12 cellular contexts compared by ENCODE assay signal in the genomic region with DNA sequence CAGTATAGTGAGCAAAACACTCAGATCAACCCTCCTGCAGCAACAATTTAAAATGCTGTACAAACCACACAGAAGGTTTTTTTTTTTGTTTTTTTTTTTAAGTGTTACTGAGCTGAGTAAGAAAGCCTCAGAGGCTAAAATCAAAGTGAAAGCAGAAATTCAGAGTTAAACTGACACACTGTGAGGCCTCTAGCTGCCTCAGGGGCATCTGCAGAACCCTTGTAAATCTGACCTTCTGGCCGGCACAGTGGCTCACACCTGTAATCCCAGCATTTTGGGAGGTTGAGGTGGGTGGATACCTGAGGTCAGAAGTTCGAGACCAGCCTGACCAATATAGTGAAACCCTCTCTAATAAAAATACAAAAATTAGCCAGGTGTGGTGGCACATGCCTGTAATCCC. TPM values are rescaled to one million over a fixed set of nuclear protein-coding genes. Genes with fewer than 3 reads are reported as not detected.
DNase-seq lines count a peak whose midpoint lies in the region; ATAC-seq and TF ChIP-seq lines count a peak whose summit lies in the region.
"Had no signal": no experiment of that assay in that cellular context is flagged by ENCODE, and none has a peak within 500 bp of the region (broad histone marks: within the 10 kb centered on the region; RNA-seq: fewer than 3 reads in every experiment).

No MANE protein-coding gene starts in this region.

- H3K27me3 Mint-ChIP-seq in activated CD4-positive, alpha-beta T cell treated with anti-CD3 and anti-CD28 coated beads for 36 hours: no peaks in the 10 kb centered on the region
- no peaks in the 10 kb centered on the region for H3K27me3 Mint-ChIP-seq in memory B cell

- no peak for TF ChIP-seq POLR2A in erythroblast (IDR thresholded peaks at IDR 0.05; ENCODE audit: low read length)

- peaks cover 3% of the 10 kb centered on the region for H3K4me1 Mint-ChIP-seq in activated CD4-positive, alpha-beta T cell treated with anti-CD3 and anti-CD28 coated beads for 36 hours
- H3K4me1 Mint-ChIP-seq in memory B cell: peaks cover 4% of the 10 kb centered on the region

- peak; percentile 47 for DNase-seq in activated CD4-positive, alpha-beta T cell treated with anti-CD3 and anti-CD28 coated beads for 36 hours
- no peak for DNase-seq in activated CD4-positive, alpha-beta T cell treated with anti-CD3 and anti-CD28 coated beads, Interleukin-2, amount 50 U/mL, for 4 hours
- DNase-seq in memory B cell (ENCODE audit: low spot score in 2 of 2) (no peak), coronary artery (ENCODE audit: low spot score) (no peak), NCI-H1048 (lab: John Stamatoyannopoulos, UW) (no peak), erythroblast (lab: John Stamatoyannopoulos, UW) (no peak)
- DNase-seq: adrenal gland, DMS79, hippocampal formation, NCI-H1417 had no signal

- no peak for TF ChIP-seq CTCF in coronary artery (IDR thresholded peaks at IDR 0.05)

- H3K4me3 Mint-ChIP-seq in activated CD4-positive, alpha-beta T cell treated with anti-CD3 and anti-CD28 coated beads for 36 hours: no peak overlapping the region
- no peak overlapping the region for H3K4me3 Mint-ChIP-seq in memory B cell

- CTCF ChIA-PET in activated CD4-positive, alpha-beta T cell treated with anti-CD3 and anti-CD28 coated beads for 36 hours (lab: Charles Lee): interaction anchor here (0.6 to 1.4 kb wide), 3 partner anchors 10 to 180 kb away, joined by 4 to 11 read pairs (median 5); no protein-coding TSS in a partner anchor

- no peak overlapping the region for H3K27ac ChIP-seq in coronary artery
- H3K27ac ChIP-seq: adrenal gland had no signal

- no peaks in the 10 kb centered on the region for H3K9me3 Mint-ChIP-seq in activated CD4-positive, alpha-beta T cell treated with anti-CD3 and anti-CD28 coated beads for 36 hours (ENCODE audit: low read depth)
- H3K9me3 Mint-ChIP-seq in memory B cell: no peaks in the 10 kb centered on the region

- no peak overlapping the region for H3K4me3 ChIP-seq in coronary artery
- H3K4me3 ChIP-seq: adrenal gland had no signal

- peak; percentile 94 for ATAC-seq in activated CD4-positive, alpha-beta T cell treated with anti-CD3 and anti-CD28 coated beads for 36 hours
- ATAC-seq in GM21423 (IDR thresholded peaks at IDR 0.05; ENCODE audit: unreplicated experiment) (peak; percentile 64), HG03521 (IDR thresholded peaks at IDR 0.05; ENCODE audit: unreplicated experiment) (peak; percentile 69), memory B cell (ENCODE audit: low read depth) (peak; percentile 50)

- peak overlapping the region; percentile 71 for H3K27ac Mint-ChIP-seq in activated CD4-positive, alpha-beta T cell treated with anti-CD3 and anti-CD28 coated beads for 36 hours
- H3K27ac Mint-ChIP-seq in memory B cell: no peak overlapping the region

- POLR2A ChIA-PET in activated CD4-positive, alpha-beta T cell treated with anti-CD3 and anti-CD28 coated beads for 36 hours (lab: Charles Lee): no interaction called here

- no peaks in the 10 kb centered on the region for H3K36me3 Mint-ChIP-seq in activated CD4-positive, alpha-beta T cell treated with anti-CD3 and anti-CD28 coated beads for 36 hours (ENCODE audit: low read depth)
- peaks cover 4% of the 10 kb centered on the region for H3K36me3 Mint-ChIP-seq in memory B cell

- intact Hi-C loops in activated CD4-positive, alpha-beta T cell treated with anti-CD3 and anti-CD28 coated beads for 36 hours (cut with DNase I, micrococcal nuclease): loop anchor here in 1 of 2 experiments (1.0 kb wide), 1 partner anchor 93 kb away; no protein-coding TSS in a partner anchor

RNA-seq across cellular contexts. Expression of gene GNA12, which starts 7.4 kb away (rescaled TPM):
- total RNA-seq in activated CD4-positive, alpha-beta T cell treated with anti-CD3 and anti-CD28 coated beads for 36 hours: 10 to 100 TPM; 19.5 to 22.6 TPM
